8 cellular contexts compared by ENCODE assay signal in genomic region chr10:43304687-43305333, GRCh38. TPM values are rescaled to one million over a fixed set of nuclear protein-coding genes. Genes with fewer than 3 reads are reported as not detected.
DNase-seq lines count a peak whose midpoint lies in the region; ATAC-seq and TF ChIP-seq lines count a peak whose summit lies in the region.

No MANE protein-coding gene starts in this region.

- DNase-seq in CD8-positive, alpha-beta T cell = peak in 6 of 7 experiments; percentile 33 to 72 (median 60)
- DNase-seq in LoVo (ENCODE audit: low spot score) = peak; percentile 22
- DNase-seq in activated CD4-positive, alpha-beta T cell treated with anti-CD3 and anti-CD28 coated beads, Interleukin-2, amount 50 U/mL, for 48 hours = peak; percentile 67 to 78
- peak; percentile 41 for DNase-seq in effector CD4-positive, alpha-beta T cell
- peak; percentile 75 for DNase-seq in lung (ENCODE audit: low spot score)
- DNase-seq in stimulated activated CD4-positive, alpha-beta T cell treated with anti-CD3 and anti-CD28 coated beads, Interleukin-4, amount 100 ng/mL, for 4 hours = peak; percentile 54 to 64
- DNase-seq in Karpas-422 = no peak
- DNase-seq in DMS79 (lab: John Stamatoyannopoulos, UW) = no peak

- H4K20me1 ChIP-seq in Karpas-422 (ENCODE audit: insufficient read depth, low read depth, low read length) = no peaks in the 10 kb centered on the region

- H3K4me3 Mint-ChIP-seq in CD8-positive, alpha-beta T cell = peak overlapping the region; percentile 79

- no peak overlapping the region for H3K27ac Mint-ChIP-seq in CD8-positive, alpha-beta T cell

- WGBS in lung, 2 donors = 4% methylated on average over 41 to 42 of the region's 42 CpGs

- TF ChIP-seq CTCF in CD8-positive, alpha-beta T cell (IDR thresholded peaks at IDR 0.05) = no peak
- no peak for TF ChIP-seq CTCF in lung (IDR thresholded peaks at IDR 0.05; ENCODE audit: control extremely low read depth, extremely low read depth)

- H3K79me2 ChIP-seq in Karpas-422 (ENCODE audit: low read length) = no peaks in the 10 kb centered on the region

- peak; percentile 69 for ATAC-seq in CD8-positive, alpha-beta T cell
- peak; percentile 84 for ATAC-seq in lung (ENCODE audit: insufficient read depth, low FRiP score)

- H3K4me1 ChIP-seq in CD8-positive, alpha-beta T cell (ENCODE audit: insufficient read depth, low read length) = peaks cover 32% of the 10 kb centered on the region
- no peaks in the 10 kb centered on the region for H3K4me1 ChIP-seq in lung (ENCODE audit: control insufficient read depth in 2 of 2, insufficient read depth in 2 of 2, low read length in 2 of 2)
- H3K4me1 ChIP-seq in Karpas-422 (ENCODE audit: low read length) = no peaks in the 10 kb centered on the region

- H2AFZ ChIP-seq in Karpas-422 (ENCODE audit: low read length) = no peak overlapping the region

- H3K27me3 Mint-ChIP-seq in CD8-positive, alpha-beta T cell (ENCODE audit: low read depth) = no peaks in the 10 kb centered on the region

- H3K4me3 ChIP-seq in CD8-positive, alpha-beta T cell (ENCODE audit: low read depth, low read length) = peak overlapping the region; percentile 40
- H3K4me3 ChIP-seq in lung (peak overlapping the region; percentile 7), Karpas-422 (ENCODE audit: low read length) (no peak overlapping the region)

- no peak overlapping the region for H3K9ac ChIP-seq in Karpas-422 (ENCODE audit: low read length)

- no peaks in the 10 kb centered on the region for H3K9me3 ChIP-seq in CD8-positive, alpha-beta T cell (ENCODE audit: low read length)
- peaks cover 0 to 5% of the 10 kb centered on the region in 2 donors for H3K9me3 ChIP-seq in lung (ENCODE audit: control insufficient read depth in 2 of 2, insufficient read depth in 1 of 2, low read length in 1 of 2)
- 0 out of 2 replicates have a peak, but pooled peaks cover 5% of the 10 kb centered on the region for H3K9me3 ChIP-seq in Karpas-422 (ENCODE audit: low read length)

- H3K36me3 Mint-ChIP-seq in CD8-positive, alpha-beta T cell = no peaks in the 10 kb centered on the region

- CTCF ChIA-PET in CD8-positive, alpha-beta T cell (lab: Charles Lee) = interaction anchor here (1.0 to 1.9 kb wide), 5 partner anchors 11 to 44 kb away, joined by 4 to 9 read pairs (median 4); no protein-coding TSS in a partner anchor

- H3K27me3 ChIP-seq in CD8-positive, alpha-beta T cell (ENCODE audit: insufficient read depth, low read length) = no peaks in the 10 kb centered on the region
- no peaks in the 10 kb centered on the region for H3K27me3 ChIP-seq in lung (ENCODE audit: control insufficient read depth, insufficient read depth)
- no peaks in the 10 kb centered on the region for H3K27me3 ChIP-seq in Karpas-422 (ENCODE audit: low read length)

- intact Hi-C loops in CD8-positive, alpha-beta T cell (cut with DNase I, micrococcal nuclease) = loop anchor here in 1 of 2 experiments (2.0 to 5.0 kb wide), 2 partner anchors 16 to 168 kb away; partner anchors contain the start of gene CSGALNACT2

- POLR2A ChIA-PET in CD8-positive, alpha-beta T cell (lab: Charles Lee) = interaction anchor here (1.4 to 1.7 kb wide), 2 partner anchors 17 to 46 kb away, joined by 3 read pairs; no protein-coding TSS in a partner anchor

- H3K36me3 ChIP-seq in CD8-positive, alpha-beta T cell (ENCODE audit: insufficient read depth, low read length) = no peaks in the 10 kb centered on the region
- H3K36me3 ChIP-seq in lung (ENCODE audit: control insufficient read depth in 2 of 2, insufficient read depth in 2 of 2, low read length in 2 of 2) (no peaks in the 10 kb centered on the region), Karpas-422 (ENCODE audit: insufficient read depth, low read length) (no peaks in the 10 kb centered on the region)

- H3K4me2 ChIP-seq in Karpas-422 (ENCODE audit: low read depth, low read length, poor library complexity, severe bottlenecking) = no peak overlapping the region

- H3K27ac ChIP-seq in CD8-positive, alpha-beta T cell (ENCODE audit: low read depth, low read length) = no peak overlapping the region
- H3K27ac ChIP-seq in lung (ENCODE audit: low read depth in 1 of 2, low read length in 1 of 2) (peak overlapping the region in 1 of 2 donors; percentile 47), Karpas-422 (ENCODE audit: low read length) (no peak overlapping the region)

- H3K9me2 ChIP-seq in Karpas-422 (replicated peaks; ENCODE audit: insufficient read depth, low read length) = no peaks in the 10 kb centered on the region

- H3K4me1 Mint-ChIP-seq in CD8-positive, alpha-beta T cell (ENCODE audit: low read depth) = peaks cover 51% of the 10 kb centered on the region

- peaks cover 5% of the 10 kb centered on the region for H3K9me3 Mint-ChIP-seq in CD8-positive, alpha-beta T cell

RNA-seq across cellular contexts. Expression of gene RASGEF1A, which starts 37.9 kb away (rescaled TPM):
- total RNA-seq in CD8-positive, alpha-beta T cell = 1 to 10 TPM in 1 of 2 experiments, under 1 TPM in 1; 0.92 to 1.0 TPM
- 1 to 10 TPM; 3.8 to 4.3 TPM for total RNA-seq in lung
- polyA plus RNA-seq in lung = 1 to 10 TPM in 1 of 2 donors, under 1 TPM in 1; 0.98 to 5.7 TPM
- total RNA-seq in Karpas-422 (2014; rRNA removed; shearing (Covaris generic); ENCODE audit: low replicate concordance) = not detected in 2 replicates

Comparison
In these comparisons a context has a peak if more than half of its experiments do, and no peak if none do; other contexts are left out.
1. DNase-seq: peak in CD8-positive, alpha-beta T cell (6 of 7), LoVo (single experiment), activated CD4-positive, alpha-beta T cell treated with anti-CD3 and anti-CD28 coated beads, Interleukin-2, amount 50 U/mL, for 48 hours (2 of 2), effector CD4-positive, alpha-beta T cell (single experiment), lung (single experiment) and stimulated activated CD4-positive, alpha-beta T cell treated with anti-CD3 and anti-CD28 coated beads, Interleukin-4, amount 100 ng/mL, for 4 hours (2 of 2); none in Karpas-422 (single experiment) and DMS79 (single experiment).